33 cellular contexts compared by ENCODE assay signal in the genomic region with DNA sequence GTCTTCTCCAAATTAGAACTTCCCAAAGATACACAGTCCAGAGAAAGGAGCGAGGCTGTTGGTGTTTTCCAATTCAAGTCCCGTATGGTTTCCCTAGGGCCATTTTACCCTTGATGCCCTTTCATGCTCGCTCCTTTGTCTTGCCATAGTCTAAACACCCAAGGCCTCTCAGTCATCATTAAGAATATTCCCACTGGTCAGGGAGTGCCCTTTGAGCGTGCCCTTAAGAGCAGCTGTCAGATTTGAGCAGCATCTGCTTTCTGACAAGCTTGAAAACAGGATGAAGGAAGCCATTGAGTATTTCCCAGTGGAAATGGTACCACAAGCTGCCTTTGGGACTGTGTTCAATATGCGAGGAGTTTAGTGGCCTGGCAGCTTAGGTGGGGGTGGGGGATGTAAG. TPM values are rescaled to one million over a fixed set of nuclear protein-coding genes. Genes with fewer than 3 reads are reported as not detected.
"Had no signal": no experiment of that assay in that cellular context is flagged by ENCODE, and none has a peak within 500 bp of the region (broad histone marks: within the 10 kb centered on the region; RNA-seq: fewer than 3 reads in every experiment).

No MANE protein-coding gene starts in this region.

- H3K9me3 ChIP-seq: adrenal gland, body of pancreas, esophagus squamous epithelium, gastroesophageal sphincter had no signal

- H3K4me3 ChIP-seq: adrenal gland, body of pancreas, cardiac muscle cell, coronary artery, dorsolateral prefrontal cortex, esophagus squamous epithelium, gastroesophageal sphincter had no signal

- H3K27me3 Mint-ChIP-seq: activated CD4-positive, alpha-beta memory T cell treated with anti-CD3 and anti-CD28 coated beads for 36 hours; activated naive CD8-positive, alpha-beta T cell treated with anti-CD3 and anti-CD28 coated beads for 36 hours had no signal

- H3K4me1 Mint-ChIP-seq: activated CD4-positive, alpha-beta T cell treated with anti-CD3 and anti-CD28 coated beads for 36 hours; activated CD4-positive, alpha-beta T cell treated with anti-CD3 and anti-CD28 coated beads, Interleukin-2, amount 10 ng/mL, durations not matched to agents 24 days and 14 days; activated CD8-positive, alpha-beta memory T cell treated with anti-CD3 and anti-CD28 coated beads, Interleukin-2, amount 10 ng/mL, durations not matched to agents 7 days and 5 days; activated naive CD4-positive, alpha-beta T cell treated with anti-CD3 and anti-CD28 coated beads, Interleukin-2, amount 50 U/mL, for 24 hours; activated naive CD8-positive, alpha-beta T cell treated with anti-CD3 and anti-CD28 coated beads for 36 hours; activated naive CD8-positive, alpha-beta T cell treated with anti-CD3 and anti-CD28 coated beads, Interleukin-2, amount 50 U/mL, for 24 hours had no signal

- ATAC-seq: activated CD4-positive, alpha-beta T cell treated with anti-CD3 and anti-CD28 coated beads for 36 hours; activated CD8-positive, alpha-beta memory T cell treated with anti-CD3 and anti-CD28 coated beads, Interleukin-2, amount 10 ng/mL, durations not matched to agents 7 days and 5 days; activated CD8-positive, alpha-beta T cell treated with anti-CD3 and anti-CD28 coated beads, Interleukin-2, amount 10 ng/mL, durations not matched to agents 7 days and 5 days; activated naive CD8-positive, alpha-beta T cell treated with anti-CD3 and anti-CD28 coated beads, Interleukin-2, amount 50 U/mL, for 24 hours; body of pancreas; effector memory CD8-positive, alpha-beta T cell; gastroesophageal sphincter had no signal

- H3K27ac Mint-ChIP-seq: activated CD4-positive, alpha-beta memory T cell treated with anti-CD3 and anti-CD28 coated beads for 36 hours; activated CD4-positive, alpha-beta T cell treated with anti-CD3 and anti-CD28 coated beads for 36 hours; activated CD4-positive, alpha-beta T cell treated with anti-CD3 and anti-CD28 coated beads, Interleukin-2, amount 10 ng/mL, durations not matched to agents 24 days and 14 days; activated CD8-positive, alpha-beta memory T cell treated with anti-CD3 and anti-CD28 coated beads, Interleukin-2, amount 10 ng/mL, durations not matched to agents 7 days and 5 days; activated CD8-positive, alpha-beta T cell treated with anti-CD3 and anti-CD28 coated beads, Interleukin-2, amount 10 ng/mL, durations not matched to agents 7 days and 5 days; activated naive CD4-positive, alpha-beta T cell treated with anti-CD3 and anti-CD28 coated beads for 36 hours; activated naive CD4-positive, alpha-beta T cell treated with anti-CD3 and anti-CD28 coated beads, Interleukin-2, amount 50 U/mL, for 24 hours; activated naive CD8-positive, alpha-beta T cell treated with anti-CD3 and anti-CD28 coated beads for 36 hours; activated naive CD8-positive, alpha-beta T cell treated with anti-CD3 and anti-CD28 coated beads, Interleukin-2, amount 50 U/mL, for 24 hours; activated T-helper 1 cell treated with anti-CD3 and anti-CD28 coated beads, Interleukin-12 subunit alpha, Interleukin-12 subunit beta, Interleukin-2, Interleukin-4 antibody, amounts not matched to agents 30 ng/mL and 10 ng/mL and 1 ng/mL, durations not matched to agents 14 hours and 24 hours and 36 hours; activated T-helper 2 cell treated with anti-CD3 and anti-CD28 coated beads, Interferon-gamma antibody, Interleukin-2, Interleukin-4, amounts not matched to agents 10 μg/mL and 5 μg/mL and 100 μg/mL, durations not matched to agents 14 hours and 24 hours and 36 hours; dendritic cell treated with granulocyte-macrophage colony-stimulating factor and Interleukin-4, amounts not matched to agents 40 ng/mL and 50 ng/mL, for 4 days; effector memory CD8-positive, alpha-beta T cell had no signal

- H3K27me3 ChIP-seq: adrenal gland, body of pancreas, cardiac muscle cell, dorsolateral prefrontal cortex, esophagus squamous epithelium, gastroesophageal sphincter had no signal

- H3K36me3 Mint-ChIP-seq: activated CD4-positive, alpha-beta memory T cell treated with anti-CD3 and anti-CD28 coated beads for 36 hours; activated CD8-positive, alpha-beta memory T cell treated with anti-CD3 and anti-CD28 coated beads, Interleukin-2, amount 10 ng/mL, durations not matched to agents 7 days and 5 days; activated naive CD4-positive, alpha-beta T cell treated with anti-CD3 and anti-CD28 coated beads, Interleukin-2, amount 50 U/mL, for 24 hours; activated naive CD8-positive, alpha-beta T cell treated with anti-CD3 and anti-CD28 coated beads for 36 hours had no signal

- H3K4me3 Mint-ChIP-seq: activated CD4-positive, alpha-beta memory T cell treated with anti-CD3 and anti-CD28 coated beads for 36 hours; activated CD4-positive, alpha-beta T cell treated with anti-CD3 and anti-CD28 coated beads for 36 hours; activated CD4-positive, alpha-beta T cell treated with anti-CD3 and anti-CD28 coated beads, Interleukin-2, amount 10 ng/mL, durations not matched to agents 24 days and 14 days; activated CD8-positive, alpha-beta memory T cell treated with anti-CD3 and anti-CD28 coated beads, Interleukin-2, amount 10 ng/mL, durations not matched to agents 7 days and 5 days; activated CD8-positive, alpha-beta T cell treated with anti-CD3 and anti-CD28 coated beads, Interleukin-2, amount 10 ng/mL, durations not matched to agents 7 days and 5 days; activated naive CD4-positive, alpha-beta T cell treated with anti-CD3 and anti-CD28 coated beads for 36 hours; activated naive CD4-positive, alpha-beta T cell treated with anti-CD3 and anti-CD28 coated beads, Interleukin-2, amount 50 U/mL, for 24 hours; activated naive CD8-positive, alpha-beta T cell treated with anti-CD3 and anti-CD28 coated beads for 36 hours; activated naive CD8-positive, alpha-beta T cell treated with anti-CD3 and anti-CD28 coated beads, Interleukin-2, amount 50 U/mL, for 24 hours; activated T-helper 1 cell treated with anti-CD3 and anti-CD28 coated beads, Interleukin-12 subunit alpha, Interleukin-12 subunit beta, Interleukin-2, Interleukin-4 antibody, amounts not matched to agents 30 ng/mL and 10 ng/mL and 1 ng/mL, durations not matched to agents 14 hours and 24 hours and 36 hours; dendritic cell treated with granulocyte-macrophage colony-stimulating factor and Interleukin-4, amounts not matched to agents 40 ng/mL and 50 ng/mL, for 4 days; effector memory CD8-positive, alpha-beta T cell had no signal

- H3K27ac ChIP-seq: adrenal gland, body of pancreas, cardiac muscle cell, coronary artery, esophagus squamous epithelium, gastroesophageal sphincter had no signal

- DNase-seq: activated CD4-positive, alpha-beta memory T cell treated with anti-CD3 and anti-CD28 coated beads for 36 hours; activated CD4-positive, alpha-beta T cell treated with anti-CD3 and anti-CD28 coated beads for 36 hours; activated CD4-positive, alpha-beta T cell treated with anti-CD3 and anti-CD28 coated beads, Interleukin-2, amount 10 ng/mL, durations not matched to agents 24 days and 14 days; activated CD4-positive, CD25-positive, alpha-beta regulatory T cell; activated CD4-positive, CD25-positive, alpha-beta regulatory T cell treated with anti-CD3 and anti-CD28 coated beads, Interleukin-2, amount 50 U/mL, for 72 hours; activated CD8-positive, alpha-beta memory T cell treated with anti-CD3 and anti-CD28 coated beads, Interleukin-2, amount 10 ng/mL, durations not matched to agents 7 days and 5 days; activated CD8-positive, alpha-beta memory T cell treated with anti-CD3 and anti-CD28 coated beads, Interleukin-2, amount 50 U/mL, for 4 hours; activated CD8-positive, alpha-beta T cell treated with anti-CD3 and anti-CD28 coated beads, Interleukin-2, amount 10 ng/mL, durations not matched to agents 7 days and 5 days; activated effector memory CD4-positive, alpha-beta T cell treated with anti-CD3 and anti-CD28 coated beads, Interleukin-2, amount 50 U/mL, for 16 hours; activated naive CD4-positive, alpha-beta T cell treated with anti-CD3 and anti-CD28 coated beads for 36 hours; activated naive CD8-positive, alpha-beta T cell treated with anti-CD3 and anti-CD28 coated beads for 36 hours; activated naive CD8-positive, alpha-beta T cell treated with anti-CD3 and anti-CD28 coated beads, Interleukin-2, amount 50 U/mL, for 24 hours; activated T-cell treated with anti-CD3 and anti-CD28 coated beads, Interleukin-2, amount 50 U/mL, for 1 hour; activated T-cell treated with anti-CD3 and anti-CD28 coated beads, Interleukin-2, amount 50 U/mL, for 48 hours; adrenal gland; amygdala; aorta; body of pancreas; central memory CD4-positive, alpha-beta T cell; cerebellar nuclear complex; dorsolateral prefrontal cortex; effector memory CD8-positive, alpha-beta T cell; esophagus squamous epithelium; foreskin melanocyte; head of caudate nucleus; T-helper 2 cell had no signal

- H3K9me3 Mint-ChIP-seq: activated CD4-positive, alpha-beta memory T cell treated with anti-CD3 and anti-CD28 coated beads for 36 hours; activated CD4-positive, alpha-beta T cell treated with anti-CD3 and anti-CD28 coated beads, Interleukin-2, amount 10 ng/mL, durations not matched to agents 24 days and 14 days; activated naive CD4-positive, alpha-beta T cell treated with anti-CD3 and anti-CD28 coated beads for 36 hours; activated naive CD4-positive, alpha-beta T cell treated with anti-CD3 and anti-CD28 coated beads, Interleukin-2, amount 50 U/mL, for 24 hours; activated naive CD8-positive, alpha-beta T cell treated with anti-CD3 and anti-CD28 coated beads for 36 hours; activated naive CD8-positive, alpha-beta T cell treated with anti-CD3 and anti-CD28 coated beads, Interleukin-2, amount 50 U/mL, for 24 hours; activated T-helper 1 cell treated with anti-CD3 and anti-CD28 coated beads, Interleukin-12 subunit alpha, Interleukin-12 subunit beta, Interleukin-2, Interleukin-4 antibody, amounts not matched to agents 30 ng/mL and 10 ng/mL and 1 ng/mL, durations not matched to agents 14 hours and 24 hours and 36 hours; activated T-helper 2 cell treated with anti-CD3 and anti-CD28 coated beads, Interferon-gamma antibody, Interleukin-2, Interleukin-4, amounts not matched to agents 10 μg/mL and 5 μg/mL and 100 μg/mL, durations not matched to agents 14 hours and 24 hours and 36 hours; dendritic cell treated with granulocyte-macrophage colony-stimulating factor and Interleukin-4, amounts not matched to agents 40 ng/mL and 50 ng/mL, for 4 days; effector memory CD8-positive, alpha-beta T cell had no signal

- H3K4me1 ChIP-seq: body of pancreas had no signal

- H3K36me3 ChIP-seq: adrenal gland, cardiac muscle cell, esophagus squamous epithelium, gastroesophageal sphincter had no signal

RNA-seq across cellular contexts. Expression of gene GALNT16, which starts 10.4 kb away (rescaled TPM):
- total RNA-seq: activated CD4-positive, alpha-beta memory T cell treated with anti-CD3 and anti-CD28 coated beads for 36 hours; activated CD4-positive, alpha-beta T cell treated with anti-CD3 and anti-CD28 coated beads, Interleukin-2, amount 10 ng/mL, durations not matched to agents 24 days and 14 days; activated CD8-positive, alpha-beta T cell treated with anti-CD3 and anti-CD28 coated beads, Interleukin-2, amount 10 ng/mL, durations not matched to agents 7 days and 5 days had no signal
